1 cellular context compared by ENCODE assay signal in the genomic region with DNA sequence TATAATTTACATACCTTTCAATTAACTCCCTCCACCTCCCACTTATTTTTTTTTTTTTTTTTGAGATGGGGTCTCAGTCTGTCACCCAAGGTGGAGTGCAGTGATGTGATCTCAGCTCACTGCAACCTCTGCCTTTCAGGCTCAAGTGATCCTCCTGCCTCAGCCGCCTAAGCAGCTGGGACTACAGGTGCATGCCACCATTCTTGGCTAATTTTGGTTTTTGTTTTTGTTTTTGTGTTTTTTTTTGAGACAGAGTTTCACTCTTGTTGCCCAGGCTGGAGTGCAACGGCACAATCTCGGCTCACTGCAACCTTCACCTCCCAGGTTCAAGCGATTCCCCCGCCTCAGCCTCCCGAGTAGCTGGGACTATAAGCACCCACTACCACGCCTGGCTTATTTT. TPM values are rescaled to one million over a fixed set of nuclear protein-coding genes. Genes with fewer than 3 reads are reported as not detected.
"Had no signal": no experiment of that assay in that cellular context is flagged by ENCODE, and none has a peak within 500 bp of the region (broad histone marks: within the 10 kb centered on the region; RNA-seq: fewer than 3 reads in every experiment).

No MANE protein-coding gene starts in this region.

RNA-seq across cellular contexts. Expression of gene ETV4, which starts 36.7 kb away (rescaled TPM):
- total RNA-seq: ascending aorta had no signal
